7 cellular contexts compared by ENCODE assay signal in the genomic region with DNA sequence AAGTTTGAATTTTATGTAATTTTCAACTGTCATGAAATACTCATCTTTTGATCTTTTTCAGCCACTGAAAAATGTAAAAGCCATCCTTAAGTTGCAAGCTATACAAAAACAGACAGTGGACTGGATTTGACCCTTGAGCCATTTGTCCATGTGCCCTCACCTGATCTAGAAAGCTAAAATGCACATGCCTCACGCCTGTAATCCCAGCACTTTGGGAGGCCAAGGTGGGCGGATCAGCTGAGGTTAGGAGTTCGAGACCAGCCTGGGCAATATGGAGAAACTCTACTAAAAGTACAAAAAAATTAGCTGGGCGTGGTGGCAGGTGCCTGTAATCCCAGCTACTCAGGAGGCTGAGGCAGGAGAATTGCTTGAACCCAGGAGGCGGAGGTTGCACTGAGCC. TPM values are rescaled to one million over a fixed set of nuclear protein-coding genes. Genes with fewer than 3 reads are reported as not detected.
A peak's percentile ranks its signal among the peaks of the same experiment; 100 is the strongest.
DNase-seq lines count a peak whose midpoint lies in the region; ATAC-seq and TF ChIP-seq lines count a peak whose summit lies in the region.
"Not testable (repeated sequence)": the region's sequence is repeated elsewhere in the genome, so short reads cannot be mapped to it uniquely, and the experiment has no call there.

No MANE protein-coding gene starts in this region.

- POLR2A ChIA-PET in HCT116 (lab: Charles Lee) = interaction anchor here (0.9 to 6.7 kb wide), 3 partner anchors 15 to 72 kb away, joined by 4 to 54 read pairs (median 41); no protein-coding TSS in a partner anchor

- peaks cover 20% of the 10 kb centered on the region for H3K79me2 ChIP-seq in HCT116 (ENCODE audit: insufficient read depth, low read length)
- not testable (repeated sequence) for H3K79me2 ChIP-seq in mesendoderm (ENCODE audit: control insufficient read depth, insufficient read depth, low read length); trophoblast cell (ENCODE audit: control insufficient read depth, insufficient read depth, low read length, poor library complexity)

- peak overlapping the region; percentile 99 for H2BK12ac ChIP-seq in trophoblast cell (ENCODE audit: low read length)

- H4K12ac ChIP-seq in trophoblast cell (ENCODE audit: low read depth, low read length) = not testable (repeated sequence)

- not testable (repeated sequence) for H2AFZ ChIP-seq in HCT116 (ENCODE audit: low read depth, low read length, poor library complexity, severe bottlenecking); trophoblast cell (ENCODE audit: insufficient read depth, low read length, poor library complexity)

- ATAC-seq in HCT116; activated T-helper 17 cell treated with anti-CD3 and anti-CD28 coated beads, Interleukin-2, amount 50 U/mL, for 72 hours (replicated peaks); heart right ventricle: not testable (repeated sequence)

- peak overlapping the region; percentile 60; the same call in 1 of the 2 replicates for H3K4me2 ChIP-seq in HCT116 (ENCODE audit: low read length)
- not testable (repeated sequence) for H3K4me2 ChIP-seq in mesendoderm (ENCODE audit: low read length); trophoblast cell (ENCODE audit: low read length)

- H3K9me3 ChIP-seq in HCT116 (ENCODE audit: control insufficient read depth in 1 of 2, insufficient read depth in 1 of 2, low read depth in 1 of 2, low read length in 2 of 2); trophoblast cell (ENCODE audit: insufficient read depth, low read depth, low read length); suprapubic skin: not testable (repeated sequence)
- peaks cover 0 to 30% (median 12%) of the 10 kb centered on the region in 11 donors for H3K9me3 ChIP-seq in heart right ventricle

- H3K18ac ChIP-seq in mesendoderm (ENCODE audit: low read length) = peak overlapping the region; percentile 41
- H3K18ac ChIP-seq in trophoblast cell (ENCODE audit: low read length) = not testable (repeated sequence)

- TF ChIP-seq RAD21 in HCT116 (IDR thresholded peaks at IDR 0.05; ENCODE audit: low read depth) = not testable (repeated sequence)

- H3K9me2 ChIP-seq in HCT116 (ENCODE audit: insufficient read depth) = not testable (repeated sequence)

- peak overlapping the region; percentile 46 for H3K4ac ChIP-seq in mesendoderm (ENCODE audit: low read depth, low read length)
- not testable (repeated sequence) for H3K4ac ChIP-seq in trophoblast cell (ENCODE audit: low read depth, low read length)

- TF ChIP-seq CTCF in HCT116 (IDR thresholded peaks at IDR 0.05 in 2 of 3, conservative IDR thresholded peaks at IDR 0.05 in 1 of 3; ENCODE audit: borderline replicate concordance in 1 of 3, insufficient read depth in 1 of 3, low read depth in 2 of 3, low read length in 2 of 3); chondrocyte (IDR thresholded peaks at IDR 0.05); heart right ventricle (IDR thresholded peaks at IDR 0.05); suprapubic skin (IDR thresholded peaks at IDR 0.05): not testable (repeated sequence)

- RAD21 ChIA-PET in HCT116 (lab: Charles Lee; ENCODE audit: low non-redundant PET in 1 of 2, low total read pairs in 2 of 2, uncharacterized antibody in 2 of 2, unreplicated experiment in 2 of 2) = not testable (repeated sequence)

- H3K36me3 ChIP-seq in HCT116 (ENCODE audit: control insufficient read depth in 1 of 2, insufficient read depth in 2 of 2, low read length in 2 of 2); heart right ventricle; mesendoderm (ENCODE audit: control insufficient read depth, insufficient read depth, low read length); trophoblast cell (ENCODE audit: control insufficient read depth in 1 of 2, insufficient read depth in 2 of 2, low read length in 2 of 2); suprapubic skin: not testable (repeated sequence)

- CTCF ChIA-PET in HCT116 (lab: Charles Lee) = interaction anchor here (1.6 kb wide), 1 partner anchor 29 kb away, joined by 4 read pairs; no protein-coding TSS in a partner anchor

- not testable (repeated sequence) for H4K20me1 ChIP-seq in HCT116 (ENCODE audit: insufficient read depth)

- peaks cover 31% of the 10 kb centered on the region for H3K4me1 Mint-ChIP-seq in activated T-helper 17 cell treated with anti-CD3 and anti-CD28 coated beads, Interleukin-2, amount 50 U/mL, for 72 hours
- H3K4me1 Mint-ChIP-seq in chondrocyte (ENCODE audit: low read depth) = peaks cover 40% of the 10 kb centered on the region

- H3K9ac ChIP-seq in HCT116 (ENCODE audit: low read length); mesendoderm (ENCODE audit: low read length); trophoblast cell (ENCODE audit: low read length): not testable (repeated sequence)

- TF ChIP-seq POLR2A in HCT116 (IDR thresholded peaks at IDR 0.05; ENCODE audit: borderline replicate concordance, extremely low read depth, insufficient read depth, insufficient read length); suprapubic skin (IDR thresholded peaks at IDR 0.05): not testable (repeated sequence)

- H2BK5ac ChIP-seq in mesendoderm (ENCODE audit: low read length); trophoblast cell (ENCODE audit: low read depth, low read length, poor library complexity): not testable (repeated sequence)

- H2BK15ac ChIP-seq in mesendoderm (replicated peaks; ENCODE audit: low read depth) = not testable (repeated sequence)

- 96% methylated on average over 5 of the region's 5 CpGs for WGBS in heart right ventricle, 2 donors
- no CpG with 5 or more reads among the region's 5 CpGs for WGBS in mesendoderm (ENCODE audit: extremely low coverage, insufficient coverage, low lambda C conversion rate)
- WGBS in trophoblast cell (ENCODE audit: extremely low coverage, insufficient coverage, insufficient read length) = no CpG with 5 or more reads among the region's 5 CpGs
- WGBS in suprapubic skin = 92% methylated on average over 5 of the region's 5 CpGs

- not testable (repeated sequence) for H3K27me3 Mint-ChIP-seq in activated T-helper 17 cell treated with anti-CD3 and anti-CD28 coated beads, Interleukin-2, amount 50 U/mL, for 72 hours; chondrocyte (ENCODE audit: low read depth)

- H3K14ac ChIP-seq in trophoblast cell (ENCODE audit: low read length) = not testable (repeated sequence)

- H3K4me3 ChIP-seq in HCT116 (replicated peaks in 1 of 2; ENCODE audit: low read depth in 1 of 2, low read length in 2 of 2); heart right ventricle; mesendoderm (ENCODE audit: low read length); trophoblast cell (ENCODE audit: low read depth, low read length); suprapubic skin: not testable (repeated sequence)

- H3K36me3 Mint-ChIP-seq in activated T-helper 17 cell treated with anti-CD3 and anti-CD28 coated beads, Interleukin-2, amount 50 U/mL, for 72 hours (ENCODE audit: low read depth) = peaks cover 16% of the 10 kb centered on the region
- H3K36me3 Mint-ChIP-seq in chondrocyte (ENCODE audit: low read depth) = not testable (repeated sequence)

- intact Hi-C loops in HCT116 (cut with micrococcal nuclease) = loop anchor here (5.0 kb wide), 1 partner anchor 226 kb away; the partner anchor contains the start of gene RESF1
- intact Hi-C loops in heart right ventricle (cut with DNase I) = not testable (repeated sequence)

- not testable (repeated sequence) for H3K27me3 ChIP-seq in HCT116 (ENCODE audit: insufficient read depth, low read length); heart right ventricle; mesendoderm (ENCODE audit: insufficient read depth, low read length, poor library complexity); trophoblast cell (ENCODE audit: insufficient read depth, low read length); suprapubic skin

- not testable (repeated sequence) for BruUV-seq in HCT116 (replicated peaks; lab: Mats Ljungman, UMichigan)

- H3K23ac ChIP-seq in mesendoderm (ENCODE audit: low read length); trophoblast cell (ENCODE audit: low read length): not testable (repeated sequence)

- DNase-seq in HCT116 (ENCODE audit: low read depth, low spot score); chondrocyte (ENCODE audit: low spot score); heart right ventricle; mesendoderm; trophoblast cell; suprapubic skin (ENCODE audit: low spot score in 2 of 2): not testable (repeated sequence)

- not testable (repeated sequence) for TF ChIP-seq EP300 in suprapubic skin (IDR thresholded peaks at IDR 0.05)

- peaks cover 53 to 86% of the 10 kb centered on the region in 2 experiments for H3K4me1 ChIP-seq in HCT116 (ENCODE audit: control insufficient read depth in 1 of 2, insufficient read depth in 2 of 2, low read length in 2 of 2)
- H3K4me1 ChIP-seq in heart right ventricle = peaks cover 0 to 78% (median 41%) of the 10 kb centered on the region in 9 donors
- not testable (repeated sequence) for H3K4me1 ChIP-seq in mesendoderm (ENCODE audit: control insufficient read depth, low read depth, low read length)
- peaks cover 13 to 18% of the 10 kb centered on the region in 2 experiments for H3K4me1 ChIP-seq in trophoblast cell (ENCODE audit: control insufficient read depth in 1 of 2, insufficient read depth in 2 of 2, low read length in 2 of 2)
- H3K4me1 ChIP-seq in suprapubic skin = peaks cover 63% of the 10 kb centered on the region

- not testable (repeated sequence) for H2BK120ac ChIP-seq in mesendoderm (ENCODE audit: low read depth, low read length)
- peak overlapping the region; percentile 72 for H2BK120ac ChIP-seq in trophoblast cell (ENCODE audit: insufficient read depth, low read length, poor library complexity)

- not testable (repeated sequence) for H2AK5ac ChIP-seq in mesendoderm (ENCODE audit: low read length); trophoblast cell (ENCODE audit: low read length)

- not testable (repeated sequence) for H3K56ac ChIP-seq in mesendoderm (ENCODE audit: low read length)

- H4K5ac ChIP-seq in mesendoderm (ENCODE audit: low read length) = not testable (repeated sequence)

- not testable (repeated sequence) for H3K27ac Mint-ChIP-seq in activated T-helper 17 cell treated with anti-CD3 and anti-CD28 coated beads, Interleukin-2, amount 50 U/mL, for 72 hours
- H3K27ac Mint-ChIP-seq in chondrocyte (ENCODE audit: unreplicated experiment) = peak overlapping the region; percentile 91

- H3K27ac ChIP-seq in HCT116 (ENCODE audit: low read depth, low read length) (peak overlapping the region; percentile 92), heart right ventricle (peak overlapping the region; percentile 77 to 97 (median 86)), trophoblast cell (ENCODE audit: low read depth, low read length) (peak overlapping the region; percentile 80), suprapubic skin (peak overlapping the region; percentile 90)
- not testable (repeated sequence) for H3K27ac ChIP-seq in mesendoderm (ENCODE audit: low read depth, low read length)

- peak overlapping the region; percentile 57 for H4K91ac ChIP-seq in trophoblast cell (ENCODE audit: low read depth, low read length)

- not testable (repeated sequence) for H4K8ac ChIP-seq in mesendoderm (ENCODE audit: low read depth, low read length)
- peak overlapping the region; percentile 79 for H4K8ac ChIP-seq in trophoblast cell (ENCODE audit: low read depth, low read length)

- not testable (repeated sequence) for H3K9me3 Mint-ChIP-seq in activated T-helper 17 cell treated with anti-CD3 and anti-CD28 coated beads, Interleukin-2, amount 50 U/mL, for 72 hours
- peaks cover 12% of the 10 kb centered on the region for H3K9me3 Mint-ChIP-seq in chondrocyte (ENCODE audit: low read depth)

- not testable (repeated sequence) for H3K79me1 ChIP-seq in mesendoderm (ENCODE audit: low read length)
- peaks cover 20% of the 10 kb centered on the region for H3K79me1 ChIP-seq in trophoblast cell (ENCODE audit: low read length)

- H3K4me3 Mint-ChIP-seq in activated T-helper 17 cell treated with anti-CD3 and anti-CD28 coated beads, Interleukin-2, amount 50 U/mL, for 72 hours = peak overlapping the region; percentile 94
- not testable (repeated sequence) for H3K4me3 Mint-ChIP-seq in chondrocyte (ENCODE audit: unreplicated experiment)

RNA-seq across cellular contexts. Expression of gene AMN1, which starts 2.4 kb away (rescaled TPM):
- total RNA-seq in HCT116 (2021; ENCODE audit: unreplicated experiment) (26.9 TPM), chondrocyte (6.6 to 6.9 TPM (median 6.6 TPM) in 3 replicates), heart right ventricle (10 to 100 TPM; 12.7 to 24.9 (median 14.6) TPM), suprapubic skin (10 to 100 TPM in 2 of 4 donors, 1 to 10 TPM in 2; 3.4 to 16.4 (median 10.5) TPM)
- polyA plus RNA-seq in HCT116 (2012) = 24.5 and 31.4 TPM in 2 replicates
- total RNA-seq in activated T-helper 17 cell treated with anti-CD3 and anti-CD28 coated beads, Interleukin-2, amount 50 U/mL, for 72 hours = 1 to 10 TPM; 5.7 to 7.7 TPM
- polyA plus RNA-seq in heart right ventricle = 10 to 100 TPM; 11.3 to 12.1 TPM
- polyA plus RNA-seq in mesendoderm (2013, experiment 1 of 2) = 8.7 TPM
- 7.9 TPM for polyA plus RNA-seq in mesendoderm (2013, experiment 2 of 2)
- 5.4 and 6.1 TPM in 2 replicates for polyA plus RNA-seq in trophoblast cell (2013)
